20 cellular contexts compared by ENCODE assay signal in genomic region chr12:63942464-63943241, GRCh38.
"Had no signal": no experiment of that assay in that cellular context is flagged by ENCODE, and none has a peak within 500 bp of the region (broad histone marks: within the 10 kb centered on the region; RNA-seq: fewer than 3 reads in every experiment).

No MANE protein-coding gene starts in this region.

- H3K4me1 ChIP-seq: uterus had no signal

- H3K36me3 ChIP-seq: adrenal gland, cardiac muscle cell, heart left ventricle, spleen, transverse colon had no signal

- DNase-seq: activated CD4-positive, alpha-beta T cell treated with anti-CD3 and anti-CD28 coated beads for 36 hours; activated CD4-positive, alpha-beta T cell treated with anti-CD3 and anti-CD28 coated beads, Interleukin-2, amount 50 U/mL, for 48 hours; activated gamma-delta T cell; adrenal gland; heart left ventricle; nephron progenitor cell; occipital lobe; retina; spleen; stimulated activated CD4-positive, alpha-beta T cell treated with anti-CD3 and anti-CD28 coated beads, Interleukin-4, amount 100 ng/mL, for 4 hours; stimulated activated naive B cell treated with anti-CD40 and anti-IgM and Interleukin-4, amounts not matched to agents 10 μg/mL and 1 μg/mL and 100 μg/mL, for 72 hours; SW 1271; T-helper 2 cell; transverse colon; uterus had no signal

- H3K9me3 Mint-ChIP-seq: activated naive CD4-positive, alpha-beta T cell treated with anti-CD3 and anti-CD28 coated beads, Interleukin-2, amount 50 U/mL, for 24 hours; nephron progenitor cell; stimulated activated naive B cell treated with anti-CD40 and anti-IgM and Interleukin-4, amounts not matched to agents 10 μg/mL and 1 μg/mL and 100 μg/mL, for 72 hours had no signal

- H3K9me3 ChIP-seq: adrenal gland, spleen, transverse colon, uterus had no signal

- H3K27ac ChIP-seq: cardiac muscle cell had no signal

- H3K27me3 ChIP-seq: adrenal gland, cardiac muscle cell, heart left ventricle, spleen, transverse colon, uterus had no signal

- H3K4me3 ChIP-seq: adrenal gland, cardiac muscle cell, heart left ventricle, lung, spleen, transverse colon, uterus had no signal

- ATAC-seq: activated CD4-positive, alpha-beta T cell treated with anti-CD3 and anti-CD28 coated beads for 36 hours; stimulated activated naive B cell treated with anti-CD40 and anti-IgM and Interleukin-4, amounts not matched to agents 10 μg/mL and 1 μg/mL and 100 μg/mL, for 72 hours had no signal

- H3K27ac Mint-ChIP-seq: activated CD4-positive, alpha-beta T cell treated with anti-CD3 and anti-CD28 coated beads for 36 hours; activated naive CD4-positive, alpha-beta T cell treated with anti-CD3 and anti-CD28 coated beads, Interleukin-2, amount 50 U/mL, for 24 hours; stimulated activated naive B cell treated with anti-CD40 and anti-IgM and Interleukin-4, amounts not matched to agents 10 μg/mL and 1 μg/mL and 100 μg/mL, for 72 hours had no signal

- H3K4me3 Mint-ChIP-seq: activated CD4-positive, alpha-beta T cell treated with anti-CD3 and anti-CD28 coated beads for 36 hours; activated naive CD4-positive, alpha-beta T cell treated with anti-CD3 and anti-CD28 coated beads, Interleukin-2, amount 50 U/mL, for 24 hours; nephron progenitor cell; stimulated activated naive B cell treated with anti-CD40 and anti-IgM and Interleukin-4, amounts not matched to agents 10 μg/mL and 1 μg/mL and 100 μg/mL, for 72 hours had no signal

- H3K4me1 Mint-ChIP-seq: activated CD4-positive, alpha-beta T cell treated with anti-CD3 and anti-CD28 coated beads for 36 hours; activated naive CD4-positive, alpha-beta T cell treated with anti-CD3 and anti-CD28 coated beads, Interleukin-2, amount 50 U/mL, for 24 hours had no signal

- FAIRE-seq: frontal cortex, TTC549 had no signal

- H3K36me3 Mint-ChIP-seq: activated naive CD4-positive, alpha-beta T cell treated with anti-CD3 and anti-CD28 coated beads, Interleukin-2, amount 50 U/mL, for 24 hours; stimulated activated naive B cell treated with anti-CD40 and anti-IgM and Interleukin-4, amounts not matched to agents 10 μg/mL and 1 μg/mL and 100 μg/mL, for 72 hours had no signal

- H3K27me3 Mint-ChIP-seq: activated naive CD4-positive, alpha-beta T cell treated with anti-CD3 and anti-CD28 coated beads, Interleukin-2, amount 50 U/mL, for 24 hours; stimulated activated naive B cell treated with anti-CD40 and anti-IgM and Interleukin-4, amounts not matched to agents 10 μg/mL and 1 μg/mL and 100 μg/mL, for 72 hours had no signal
